In the genomic region with DNA sequence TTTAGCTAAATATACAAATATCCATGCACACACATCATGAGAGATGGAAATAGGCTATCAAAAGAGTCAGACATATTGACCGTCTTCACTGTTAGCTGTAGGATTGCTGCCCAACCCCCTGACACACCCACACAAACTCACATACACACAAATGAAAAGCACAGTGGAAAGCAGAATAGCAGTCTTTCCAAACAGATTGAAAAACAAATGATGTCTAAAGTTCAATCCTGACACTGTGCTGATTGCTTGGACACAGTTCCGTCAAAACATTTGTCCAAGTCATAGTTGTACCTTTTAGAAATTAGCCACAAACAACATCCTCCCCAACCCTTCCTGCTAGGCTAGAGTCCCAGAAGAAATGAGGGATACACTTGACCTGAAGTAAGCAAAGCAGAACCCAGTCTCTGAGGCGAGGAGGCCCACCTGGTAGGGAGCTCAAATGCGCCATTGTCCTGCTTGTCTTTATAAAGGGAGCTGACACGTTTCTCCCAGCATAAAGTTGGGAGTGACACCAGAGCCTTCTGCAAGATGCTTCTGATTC, we compare ENCODE assay signal across 1 cellular context.
A peak's percentile ranks its signal among the peaks of the same experiment; 100 is the strongest.
TF ChIP-seq lines count a peak whose summit lies in the region.

PRH2 (plus strand) TSS at position 491 of the 541 bp plus-strand sequence; CDS start at position 529, 38 bp downstream.

TF ChIP-seq in liver, 16 proteins besides CTCF, POLR2A, EP300 and RAD21 (continued from another document):
- TF ChIP-seq HNF4G (IDR thresholded peaks at IDR 0.05) (no peak), SP1 (IDR thresholded peaks at IDR 0.05) (peak; percentile 48), GABPA (IDR thresholded peaks at IDR 0.05 in 1 of 2, conservative IDR thresholded peaks at IDR 0.05 in 1 of 2) (no peak), ZBTB33 (IDR thresholded peaks at IDR 0.05) (no peak)
- TF ChIP-seq, protein P1, sequence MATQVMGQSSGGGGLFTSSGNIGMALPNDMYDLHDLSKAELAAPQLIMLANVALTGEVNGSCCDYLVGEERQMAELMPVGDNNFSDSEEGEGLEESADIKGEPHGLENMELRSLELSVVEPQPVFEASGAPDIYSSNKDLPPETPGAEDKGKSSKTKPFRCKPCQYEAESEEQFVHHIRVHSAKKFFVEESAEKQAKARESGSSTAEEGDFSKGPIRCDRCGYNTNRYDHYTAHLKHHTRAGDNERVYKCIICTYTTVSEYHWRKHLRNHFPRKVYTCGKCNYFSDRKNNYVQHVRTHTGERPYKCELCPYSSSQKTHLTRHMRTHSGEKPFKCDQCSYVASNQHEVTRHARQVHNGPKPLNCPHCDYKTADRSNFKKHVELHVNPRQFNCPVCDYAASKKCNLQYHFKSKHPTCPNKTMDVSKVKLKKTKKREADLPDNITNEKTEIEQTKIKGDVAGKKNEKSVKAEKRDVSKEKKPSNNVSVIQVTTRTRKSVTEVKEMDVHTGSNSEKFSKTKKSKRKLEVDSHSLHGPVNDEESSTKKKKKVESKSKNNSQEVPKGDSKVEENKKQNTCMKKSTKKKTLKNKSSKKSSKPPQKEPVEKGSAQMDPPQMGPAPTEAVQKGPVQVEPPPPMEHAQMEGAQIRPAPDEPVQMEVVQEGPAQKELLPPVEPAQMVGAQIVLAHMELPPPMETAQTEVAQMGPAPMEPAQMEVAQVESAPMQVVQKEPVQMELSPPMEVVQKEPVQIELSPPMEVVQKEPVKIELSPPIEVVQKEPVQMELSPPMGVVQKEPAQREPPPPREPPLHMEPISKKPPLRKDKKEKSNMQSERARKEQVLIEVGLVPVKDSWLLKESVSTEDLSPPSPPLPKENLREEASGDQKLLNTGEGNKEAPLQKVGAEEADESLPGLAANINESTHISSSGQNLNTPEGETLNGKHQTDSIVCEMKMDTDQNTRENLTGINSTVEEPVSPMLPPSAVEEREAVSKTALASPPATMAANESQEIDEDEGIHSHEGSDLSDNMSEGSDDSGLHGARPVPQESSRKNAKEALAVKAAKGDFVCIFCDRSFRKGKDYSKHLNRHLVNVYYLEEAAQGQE (IDR thresholded peaks at IDR 0.05) = no peak
